ENCODE assay signal across 25 cellular contexts in the genomic region with DNA sequence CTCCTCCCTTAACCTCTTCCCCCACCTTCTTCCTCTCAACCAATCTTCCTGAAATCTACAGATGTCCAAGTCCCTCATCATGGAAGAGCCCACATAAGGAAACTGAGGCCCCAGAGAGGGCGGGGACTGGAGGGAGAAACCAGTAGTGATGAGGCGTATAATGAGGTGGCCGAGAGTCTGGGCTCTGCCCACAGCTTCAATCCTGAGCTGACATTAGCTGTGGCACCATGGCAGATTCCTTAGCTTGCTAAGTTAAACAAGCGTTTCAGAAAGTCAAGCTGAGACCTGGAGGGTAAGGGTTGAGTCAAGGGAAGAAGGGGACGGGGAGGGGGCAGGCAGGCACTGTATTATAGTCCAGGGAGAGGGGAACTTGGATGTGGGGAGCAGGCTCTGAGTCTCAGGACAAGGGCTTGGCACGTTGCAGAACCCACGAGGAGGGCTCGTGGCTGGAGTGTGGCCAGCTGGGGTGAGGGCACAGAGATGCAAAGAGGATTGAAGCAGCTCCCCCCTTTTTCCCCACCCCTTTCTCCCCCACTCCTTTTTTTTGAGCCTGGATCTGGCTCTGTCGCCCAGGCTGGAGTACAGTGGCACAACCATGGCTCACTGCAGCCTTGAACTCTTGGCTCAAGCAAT. TPM values are rescaled to one million over a fixed set of nuclear protein-coding genes. Genes with fewer than 3 reads are reported as not detected.
DNase-seq lines count a peak whose midpoint lies in the region; ATAC-seq, FAIRE-seq and TF ChIP-seq lines count a peak whose summit lies in the region.
"Had no signal": no experiment of that assay in that cellular context is flagged by ENCODE, and none has a peak within 500 bp of the region (broad histone marks: within the 10 kb centered on the region; RNA-seq: fewer than 3 reads in every experiment).

No MANE protein-coding gene starts in this region.

- no peak overlapping the region for H3K14ac ChIP-seq in H1 (ENCODE audit: insufficient read length)
- no peak overlapping the region for H3K14ac ChIP-seq in mesenchymal stem cell (ENCODE audit: low read length in 2 of 2)

- DNase-seq in H1 (ENCODE audit: low read depth in 1 of 2, low spot score in 2 of 2) (no peak), mesenchymal stem cell (no peak), thoracic aorta (ENCODE audit: low spot score) (no peak), NCI-H526 (lab: John Stamatoyannopoulos, UW) (no peak), HuH-7.5 (ENCODE audit: low spot score) (no peak), LoVo (ENCODE audit: low spot score) (no peak)
- no peak for DNase-seq in activated naive CD8-positive, alpha-beta T cell treated with anti-CD3 and anti-CD28 coated beads, Interleukin-2, amount 50 U/mL, for 24 hours
- DNase-seq: activated CD4-positive, alpha-beta memory T cell treated with anti-CD3 and anti-CD28 coated beads, Interleukin-2, amount 10 ng/mL, durations not matched to agents 7 days and 5 days; CD4-positive, alpha-beta T cell; effector memory CD4-positive, alpha-beta T cell; esophagus squamous epithelium; GF-D8; GOT3; Karpas-422; left colon; midbrain; NCI-H1092 treated with DMSO at 0.1 percent for 48 hours; NCI-H2081 treated with DMSO at 0.1 percent for 48 hours; NCI-H446 treated with DMSO at 0.1 percent for 48 hours; nephron progenitor cell; SK-N-SH; stimulated activated CD4-positive, alpha-beta T cell treated with anti-CD3 and anti-CD28 coated beads, Interleukin-4, amount 100 ng/mL, for 24 hours; stomach; T-helper 9 cell had no signal

- H3K27me3 Mint-ChIP-seq in activated naive CD8-positive, alpha-beta T cell treated with anti-CD3 and anti-CD28 coated beads, Interleukin-2, amount 50 U/mL, for 24 hours: peaks cover 2% of the 10 kb centered on the region

- H3K23me2 ChIP-seq in H1 (ENCODE audit: low read depth, low read length): no peaks in the 10 kb centered on the region

- peak overlapping the region; percentile 70 for H3K56ac ChIP-seq in H1 (replicated peaks; ENCODE audit: insufficient read length, low read depth, low read length)

- ATAC-seq in thoracic aorta (ENCODE audit: insufficient number of reproducible peaks, low FRiP score, low read depth): no peak
- no peak for ATAC-seq in activated naive CD8-positive, alpha-beta T cell treated with anti-CD3 and anti-CD28 coated beads, Interleukin-2, amount 50 U/mL, for 24 hours
- ATAC-seq: left colon had no signal

- no peak overlapping the region for H2BK15ac ChIP-seq in H1 (ENCODE audit: low read length)
- no peak overlapping the region for H2BK15ac ChIP-seq in mesenchymal stem cell (ENCODE audit: low read depth, poor library complexity, severe bottlenecking)

- TF ChIP-seq EP300 in H1 (IDR thresholded peaks at IDR 0.05; ENCODE audit: borderline replicate concordance in 1 of 2, low read depth in 2 of 2, low read length in 2 of 2): no peak

- H2BK20ac ChIP-seq in H1 (ENCODE audit: low read length): peak overlapping the region; percentile 92

- 57% methylated on average over 8 of the region's 9 CpGs; no CpG with 5 or more reads in 1 of the 2 experiments for WGBS in H1 (ENCODE audit: extremely low coverage in 1 of 2, insufficient coverage in 1 of 2, insufficient read length in 1 of 2, insufficient replicate concordance in 2 of 2, low coverage in 1 of 2, low lambda C conversion rate in 2 of 2, missing lambda C conversion rate in 1 of 2), 2 experiments
- 87% methylated on average over 6 of the region's 9 CpGs for WGBS in mesenchymal stem cell

- H4K20me1 ChIP-seq in H1 (replicated peaks in 1 of 2; ENCODE audit: control insufficient read depth in 1 of 2, insufficient read depth in 2 of 2, low read length in 2 of 2): peaks cover 0 to 3% of the 10 kb centered on the region in 2 experiments

- TF ChIP-seq CTCF in H1 (IDR thresholded peaks at IDR 0.05; ENCODE audit: control extremely low read depth in 1 of 3, insufficient read depth in 1 of 3, low read depth in 1 of 3, low read length in 3 of 3) (no peak), thoracic aorta (IDR thresholded peaks at IDR 0.05) (no peak)

- H3K9me3 ChIP-seq in HUES6 (ENCODE audit: control insufficient read depth, insufficient read depth, low read depth, low read length) (no peaks in the 10 kb centered on the region), H1 (ENCODE audit: insufficient read depth in 2 of 2, low read depth in 1 of 2, low read length in 1 of 2) (no peaks in the 10 kb centered on the region), mesenchymal stem cell (ENCODE audit: control insufficient read depth, low read length) (no peaks in the 10 kb centered on the region), thoracic aorta (no peaks in the 10 kb centered on the region)
- H3K9me3 ChIP-seq: esophagus squamous epithelium, SK-N-SH, stomach had no signal

- no peak for TF ChIP-seq RAD21 in H1 (IDR thresholded peaks at IDR 0.05 in 1 of 2, conservative IDR thresholded peaks at IDR 0.05 in 1 of 2; ENCODE audit: low read depth in 2 of 2, low read length in 2 of 2)

- H3K4me3 ChIP-seq in HUES6 (ENCODE audit: low read depth, low read length) (no peak overlapping the region), H1 (ENCODE audit: extremely low read depth in 1 of 4, insufficient read depth in 2 of 4, low read depth in 3 of 4, low read length in 4 of 4) (peak overlapping the region in 1 of 4 experiments; percentile 34; a peak in 3 of 8 replicates), mesenchymal stem cell (ENCODE audit: insufficient read depth in 1 of 2, low read depth in 1 of 2, low read length in 2 of 2) (no peak overlapping the region), thoracic aorta (no peak overlapping the region)
- H3K4me3 ChIP-seq: esophagus squamous epithelium, stomach had no signal

- no peak for TF ChIP-seq POLR2A in H1 (IDR thresholded peaks at IDR 0.05; ENCODE audit: control extremely low read depth in 1 of 2, low read depth in 2 of 2, low read length in 2 of 2)

- H3K36me3 Mint-ChIP-seq in activated naive CD8-positive, alpha-beta T cell treated with anti-CD3 and anti-CD28 coated beads, Interleukin-2, amount 50 U/mL, for 24 hours (ENCODE audit: low read depth): no peaks in the 10 kb centered on the region

- CTCF ChIA-PET in H1 (lab: Charles Lee; ENCODE audit: partially characterized antibody): interaction anchor here (0.6 to 12.9 kb wide), 18 partner anchors 9 to 255 kb away, joined by 3 to 204 read pairs (median 4); a partner anchor contains a TSS

- peak overlapping the region; percentile 37 to 56 for H3K4me2 ChIP-seq in H1 (ENCODE audit: insufficient read depth in 1 of 2, low read depth in 2 of 2, low read length in 2 of 2)
- H3K4me2 ChIP-seq in mesenchymal stem cell (ENCODE audit: low read length, poor library complexity, severe bottlenecking): no peak overlapping the region
- H3K4me2 ChIP-seq: SK-N-SH had no signal

- H3K79me1 ChIP-seq in H1 (ENCODE audit: low read depth, low read length) (peaks cover 10% of the 10 kb centered on the region), mesenchymal stem cell (replicated peaks; ENCODE audit: low read length, poor library complexity, severe bottlenecking) (peaks cover 2% of the 10 kb centered on the region)

- no peak overlapping the region for H3K23ac ChIP-seq in H1 (ENCODE audit: insufficient read length)
- H3K23ac ChIP-seq in mesenchymal stem cell (ENCODE audit: low read length in 2 of 2): no peak overlapping the region

- H3K18ac ChIP-seq in H1 (ENCODE audit: extremely low read depth, low read length): peak overlapping the region; percentile 84
- H3K18ac ChIP-seq in mesenchymal stem cell (ENCODE audit: low read depth in 1 of 2, low read length in 2 of 2): no peak overlapping the region

- no peak overlapping the region for H3K4me3 Mint-ChIP-seq in activated naive CD8-positive, alpha-beta T cell treated with anti-CD3 and anti-CD28 coated beads, Interleukin-2, amount 50 U/mL, for 24 hours
- H3K4me3 Mint-ChIP-seq: activated CD4-positive, alpha-beta memory T cell treated with anti-CD3 and anti-CD28 coated beads, Interleukin-2, amount 10 ng/mL, durations not matched to agents 7 days and 5 days; CD4-positive, alpha-beta T cell; nephron progenitor cell had no signal

- POLR2A ChIA-PET in H1 (lab: Charles Lee; ENCODE audit: partially characterized antibody): interaction anchor here (0.9 to 10.5 kb wide), 10 partner anchors 9 to 66 kb away, joined by 3 to 107 read pairs (median 8); a partner anchor contains a TSS

- H3K4me1 Mint-ChIP-seq in activated naive CD8-positive, alpha-beta T cell treated with anti-CD3 and anti-CD28 coated beads, Interleukin-2, amount 50 U/mL, for 24 hours: no peaks in the 10 kb centered on the region
- H3K4me1 Mint-ChIP-seq: activated CD4-positive, alpha-beta memory T cell treated with anti-CD3 and anti-CD28 coated beads, Interleukin-2, amount 10 ng/mL, durations not matched to agents 7 days and 5 days had no signal

- peak overlapping the region; percentile 41 for H4K5ac ChIP-seq in H1 (ENCODE audit: insufficient read length, low read depth, low read length)

- H3K4ac ChIP-seq in H1 (replicated peaks; ENCODE audit: insufficient read length, low read depth, low read length): peak overlapping the region; percentile 73
- H3K4ac ChIP-seq in mesenchymal stem cell (ENCODE audit: low read depth in 1 of 2, low read length in 2 of 2): no peak overlapping the region

- no peaks in the 10 kb centered on the region for H3K36me3 ChIP-seq in HUES6 (ENCODE audit: control insufficient read depth, insufficient read depth, low read length)
- H3K36me3 ChIP-seq in H1 (ENCODE audit: control insufficient read depth in 2 of 4, insufficient read depth in 4 of 4, low read length in 3 of 4): no peaks in the 10 kb centered on the region
- peaks cover 0 to 52% of the 10 kb centered on the region in 2 experiments for H3K36me3 ChIP-seq in mesenchymal stem cell (ENCODE audit: control insufficient read depth in 1 of 2, insufficient read depth in 2 of 2, low read depth in 1 of 2, low read length in 2 of 2)
- no peaks in the 10 kb centered on the region for H3K36me3 ChIP-seq in thoracic aorta
- H3K36me3 ChIP-seq: esophagus squamous epithelium, stomach had no signal

- peaks cover 0 to 73% of the 10 kb centered on the region in 2 experiments; a peak in 2 of 4 replicates for H3K79me2 ChIP-seq in H1 (ENCODE audit: control insufficient read depth in 1 of 2, insufficient read depth in 2 of 2, low read length in 2 of 2)

- no peak overlapping the region for H2BK120ac ChIP-seq in H1 (replicated peaks; ENCODE audit: low read depth, low read length)
- no peak overlapping the region for H2BK120ac ChIP-seq in mesenchymal stem cell (ENCODE audit: low read depth, low read length)

- peak overlapping the region; percentile 97 for H2AK5ac ChIP-seq in H1 (ENCODE audit: low read depth, low read length)
- H2AK5ac ChIP-seq in mesenchymal stem cell (ENCODE audit: low read length, severe bottlenecking): peak overlapping the region; percentile 6

- H3K4me1 ChIP-seq in HUES6 (ENCODE audit: control insufficient read depth, insufficient read depth, low read length) (peaks cover 35% of the 10 kb centered on the region), H1 (replicated peaks in 1 of 4; ENCODE audit: control insufficient read depth in 3 of 4, insufficient read depth in 4 of 4, low read length in 3 of 4) (peaks cover 3 to 41% (median 22%) of the 10 kb centered on the region in 4 experiments), mesenchymal stem cell (ENCODE audit: control insufficient read depth, insufficient read depth, low read depth, low read length) (peaks cover 37% of the 10 kb centered on the region), thoracic aorta (ENCODE audit: control insufficient read depth in 1 of 2, low read depth in 2 of 2) (peaks cover 27 to 54% of the 10 kb centered on the region in 2 donors)

- H2BK5ac ChIP-seq in H1 (ENCODE audit: low read depth, low read length) (peak overlapping the region; percentile 95), mesenchymal stem cell (ENCODE audit: low read depth, low read length, poor library complexity, severe bottlenecking) (no peak overlapping the region)

- H2AFZ ChIP-seq in H1 (ENCODE audit: low read length) (no peak overlapping the region), mesenchymal stem cell (ENCODE audit: low read depth, low read length) (no peak overlapping the region)

- H3K9me3 Mint-ChIP-seq in activated naive CD8-positive, alpha-beta T cell treated with anti-CD3 and anti-CD28 coated beads, Interleukin-2, amount 50 U/mL, for 24 hours: no peaks in the 10 kb centered on the region
- H3K9me3 Mint-ChIP-seq: activated CD4-positive, alpha-beta memory T cell treated with anti-CD3 and anti-CD28 coated beads, Interleukin-2, amount 10 ng/mL, durations not matched to agents 7 days and 5 days; CD4-positive, alpha-beta T cell; nephron progenitor cell had no signal

- H2BK12ac ChIP-seq in H1 (ENCODE audit: low read depth, low read length) (peak overlapping the region; percentile 92), mesenchymal stem cell (ENCODE audit: low read length in 2 of 2) (no peak overlapping the region)

- FAIRE-seq in H1 (lab: Jason Lieb, UNC): no peak

- H3K9ac ChIP-seq in HUES6 (ENCODE audit: low read length) (peak overlapping the region; percentile 4), H1 (replicated peaks in 1 of 4; ENCODE audit: extremely low read depth in 1 of 4, low read depth in 3 of 4, low read length in 3 of 4) (no peak overlapping the region), mesenchymal stem cell (ENCODE audit: low read length) (no peak overlapping the region)
- H3K9ac ChIP-seq: SK-N-SH had no signal

- peak overlapping the region; percentile 29; the same call in 1 of the 2 replicates for H3K27ac ChIP-seq in HUES6 (ENCODE audit: low read depth, low read length)
- peak overlapping the region; percentile 61 for H3K27ac ChIP-seq in H1 (ENCODE audit: low read depth, low read length)
- no peak overlapping the region for H3K27ac ChIP-seq in mesenchymal stem cell (ENCODE audit: low read length, poor library complexity, severe bottlenecking)
- peak overlapping the region; percentile 74 to 78 for H3K27ac ChIP-seq in thoracic aorta

- no peak overlapping the region for H3K27ac Mint-ChIP-seq in activated naive CD8-positive, alpha-beta T cell treated with anti-CD3 and anti-CD28 coated beads, Interleukin-2, amount 50 U/mL, for 24 hours
- H3K27ac Mint-ChIP-seq: activated CD4-positive, alpha-beta memory T cell treated with anti-CD3 and anti-CD28 coated beads, Interleukin-2, amount 10 ng/mL, durations not matched to agents 7 days and 5 days; CD4-positive, alpha-beta T cell; nephron progenitor cell had no signal

- H3K27me3 ChIP-seq in HUES6 (ENCODE audit: control insufficient read depth, insufficient read depth, low read length) (no peaks in the 10 kb centered on the region), H1 (replicated peaks in 1 of 4; ENCODE audit: control insufficient read depth in 3 of 4, extremely low read depth in 1 of 4, insufficient read depth in 3 of 4, low read length in 3 of 4) (no peaks in the 10 kb centered on the region), mesenchymal stem cell (ENCODE audit: control insufficient read depth in 1 of 2, insufficient read depth in 1 of 2, low read length in 2 of 2) (no peaks in the 10 kb centered on the region), thoracic aorta (replicated peaks; ENCODE audit: insufficient read depth) (no peaks in the 10 kb centered on the region)
- H3K27me3 ChIP-seq: esophagus squamous epithelium, stomach had no signal

- no peak overlapping the region for H4K8ac ChIP-seq in H1 (ENCODE audit: extremely low read depth, insufficient read depth, low read length)
- no peak overlapping the region for H4K8ac ChIP-seq in mesenchymal stem cell (ENCODE audit: low read length)

- H4K91ac ChIP-seq in H1 (replicated peaks; ENCODE audit: insufficient read length, low read length): peak overlapping the region; percentile 82
- H4K91ac ChIP-seq in mesenchymal stem cell (ENCODE audit: low read length): no peak overlapping the region

RNA-seq across cellular contexts. Expression of a gene that starts 13.3 kb away (rescaled TPM):
- total RNA-seq in H1 (2021; fragmentation: NEBNext Ultra II Directional; extraction: Animal tissue kit (Norgen Biotek cat#: 25700)): 107 and 108 TPM in 2 replicates
- polyA plus RNA-seq in H1 (2011; rRNA removed): 16.3 and 28.6 TPM in 2 replicates
- 21.0 TPM for polyA plus RNA-seq in H1 (2011; cell fraction: cytosol; rRNA removed)
- polyA plus RNA-seq in H1 (2011; cell fraction: nucleus; rRNA removed): 52.6 TPM
- polyA plus RNA-seq in H1 (2012, experiment 1 of 2): 39.3 to 66.4 TPM (median 42.6 TPM) in 4 replicates
- polyA plus RNA-seq in H1 (2012, experiment 2 of 2): 39.0 TPM
- 43.2 TPM for polyA plus RNA-seq in H1 (2013, experiment 1 of 2)
- polyA plus RNA-seq in H1 (2013, experiment 2 of 2): 43.6 TPM
- 23.8 and 36.4 TPM in 2 replicates for polyA minus RNA-seq in H1 (2011; rRNA and poly(A)+ RNA removed)
- polyA minus RNA-seq in H1 (2011; cell fraction: cytosol; rRNA and poly(A)+ RNA removed): 25.8 TPM
- 69.0 TPM for polyA minus RNA-seq in H1 (2011; cell fraction: nucleus; rRNA and poly(A)+ RNA removed)
- 66.7 TPM for polyA plus RNA-seq in mesenchymal stem cell (2013, experiment 1 of 2)
- 60.9 TPM for polyA plus RNA-seq in mesenchymal stem cell (2013, experiment 2 of 2)
- 10 to 100 TPM; 87.1 to 89.2 TPM for total RNA-seq in thoracic aorta
